ENCODE assay signal across 1 cellular context in genomic region chr5:75675779-75676178, GRCh38.
TF ChIP-seq lines count a peak whose summit lies in the region.

No MANE protein-coding gene starts in this region.

TF ChIP-seq in SK-N-SH treated with all-trans-retinoic acid at 6 μM for 48 hours, 23 proteins besides CTCF, POLR2A, EP300 and RAD21 (continued from another document):
- no peak for TF ChIP-seq PATZ1 (CRISPR knock-in tag; IDR thresholded peaks at IDR 0.05; ENCODE audit: borderline replicate concordance)
- TF ChIP-seq, protein P1, sequence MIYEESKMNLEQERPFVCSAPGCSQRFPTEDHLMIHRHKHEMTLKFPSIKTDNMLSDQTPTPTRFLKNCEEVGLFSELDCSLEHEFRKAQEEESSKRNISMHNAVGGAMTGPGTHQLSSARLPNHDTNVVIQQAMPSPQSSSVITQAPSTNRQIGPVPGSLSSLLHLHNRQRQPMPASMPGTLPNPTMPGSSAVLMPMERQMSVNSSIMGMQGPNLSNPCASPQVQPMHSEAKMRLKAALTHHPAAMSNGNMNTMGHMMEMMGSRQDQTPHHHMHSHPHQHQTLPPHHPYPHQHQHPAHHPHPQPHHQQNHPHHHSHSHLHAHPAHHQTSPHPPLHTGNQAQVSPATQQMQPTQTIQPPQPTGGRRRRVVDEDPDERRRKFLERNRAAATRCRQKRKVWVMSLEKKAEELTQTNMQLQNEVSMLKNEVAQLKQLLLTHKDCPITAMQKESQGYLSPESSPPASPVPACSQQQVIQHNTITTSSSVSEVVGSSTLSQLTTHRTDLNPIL (CRISPR knock-in tag; IDR thresholded peaks at IDR 0.05; ENCODE audit: low read depth) = no peak
TF ChIP-seq in SK-N-SH treated with all-trans-retinoic acid at 6 μM for 48 hours: peak in this region for 0.
